Comparison of ENCODE assay signal across 1 cellular context in the genomic region with DNA sequence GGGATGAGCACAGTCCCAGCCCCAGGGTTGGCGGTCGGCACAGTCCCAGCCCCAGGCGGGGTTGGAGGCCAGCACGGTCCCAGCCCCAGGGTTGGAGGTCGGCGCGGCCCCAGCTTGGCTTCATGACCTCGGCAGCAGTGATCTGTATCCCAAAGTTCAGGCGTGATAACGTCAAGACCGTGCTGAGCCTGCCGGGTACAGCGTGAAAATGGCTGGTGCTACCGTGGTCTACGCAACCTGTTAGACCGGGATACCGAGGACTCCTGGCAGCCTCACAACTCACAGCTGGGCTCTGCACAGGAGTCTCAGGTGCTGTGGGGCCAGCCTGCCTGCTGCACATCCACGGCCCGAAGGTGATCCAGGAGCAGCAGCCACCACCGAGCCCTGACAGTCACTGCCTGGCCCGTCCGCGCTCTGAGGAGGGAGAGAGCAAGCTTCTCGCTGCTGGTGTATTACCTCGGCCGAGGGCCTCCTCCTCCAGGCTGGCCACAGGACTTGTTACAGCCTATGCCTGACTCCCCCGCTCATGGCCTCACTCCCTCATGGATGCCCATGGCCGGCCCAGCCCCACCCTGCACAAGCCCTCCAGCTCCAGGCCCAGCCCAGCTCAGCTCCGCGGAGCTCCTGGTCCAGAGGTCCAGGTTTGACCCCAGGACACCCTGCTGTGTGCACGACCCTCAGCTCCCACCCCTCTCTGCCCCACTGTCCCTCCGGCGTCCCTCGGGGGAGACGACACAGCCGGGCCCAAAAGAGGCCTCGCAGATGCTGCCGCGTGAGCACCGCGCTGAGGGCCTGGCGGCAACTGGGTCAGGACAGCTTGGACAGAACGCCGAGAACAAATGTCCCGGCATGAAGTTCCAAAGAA.
TF ChIP-seq lines count a peak whose summit lies in the region.

No MANE protein-coding gene starts in this region.

TF ChIP-seq in GM23338, 12 proteins besides CTCF, POLR2A, EP300 and RAD21:
- TF ChIP-seq EZH2phosphoT487 (IDR thresholded peaks at IDR 0.05; ENCODE audit: unreplicated experiment) (no peak), POLR2AphosphoS5 (IDR thresholded peaks at IDR 0.05; ENCODE audit: low read depth) (no peak), EZH2 (IDR thresholded peaks at IDR 0.05; ENCODE audit: low read depth, unreplicated experiment) (no peak), STAT1 (IDR thresholded peaks at IDR 0.05; ENCODE audit: unreplicated experiment) (no peak), JUNB (IDR thresholded peaks at IDR 0.05; ENCODE audit: unreplicated experiment) (no peak), CREB1 (CRISPR knock-in tag; IDR thresholded peaks at IDR 0.05; ENCODE audit: low read depth) (no peak)
- TF ChIP-seq, protein P1, sequence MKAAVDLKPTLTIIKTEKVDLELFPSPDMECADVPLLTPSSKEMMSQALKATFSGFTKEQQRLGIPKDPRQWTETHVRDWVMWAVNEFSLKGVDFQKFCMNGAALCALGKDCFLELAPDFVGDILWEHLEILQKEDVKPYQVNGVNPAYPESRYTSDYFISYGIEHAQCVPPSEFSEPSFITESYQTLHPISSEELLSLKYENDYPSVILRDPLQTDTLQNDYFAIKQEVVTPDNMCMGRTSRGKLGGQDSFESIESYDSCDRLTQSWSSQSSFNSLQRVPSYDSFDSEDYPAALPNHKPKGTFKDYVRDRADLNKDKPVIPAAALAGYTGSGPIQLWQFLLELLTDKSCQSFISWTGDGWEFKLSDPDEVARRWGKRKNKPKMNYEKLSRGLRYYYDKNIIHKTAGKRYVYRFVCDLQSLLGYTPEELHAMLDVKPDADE (IDR thresholded peaks at IDR 0.05) = no peak
- TF ChIP-seq, protein P2, sequence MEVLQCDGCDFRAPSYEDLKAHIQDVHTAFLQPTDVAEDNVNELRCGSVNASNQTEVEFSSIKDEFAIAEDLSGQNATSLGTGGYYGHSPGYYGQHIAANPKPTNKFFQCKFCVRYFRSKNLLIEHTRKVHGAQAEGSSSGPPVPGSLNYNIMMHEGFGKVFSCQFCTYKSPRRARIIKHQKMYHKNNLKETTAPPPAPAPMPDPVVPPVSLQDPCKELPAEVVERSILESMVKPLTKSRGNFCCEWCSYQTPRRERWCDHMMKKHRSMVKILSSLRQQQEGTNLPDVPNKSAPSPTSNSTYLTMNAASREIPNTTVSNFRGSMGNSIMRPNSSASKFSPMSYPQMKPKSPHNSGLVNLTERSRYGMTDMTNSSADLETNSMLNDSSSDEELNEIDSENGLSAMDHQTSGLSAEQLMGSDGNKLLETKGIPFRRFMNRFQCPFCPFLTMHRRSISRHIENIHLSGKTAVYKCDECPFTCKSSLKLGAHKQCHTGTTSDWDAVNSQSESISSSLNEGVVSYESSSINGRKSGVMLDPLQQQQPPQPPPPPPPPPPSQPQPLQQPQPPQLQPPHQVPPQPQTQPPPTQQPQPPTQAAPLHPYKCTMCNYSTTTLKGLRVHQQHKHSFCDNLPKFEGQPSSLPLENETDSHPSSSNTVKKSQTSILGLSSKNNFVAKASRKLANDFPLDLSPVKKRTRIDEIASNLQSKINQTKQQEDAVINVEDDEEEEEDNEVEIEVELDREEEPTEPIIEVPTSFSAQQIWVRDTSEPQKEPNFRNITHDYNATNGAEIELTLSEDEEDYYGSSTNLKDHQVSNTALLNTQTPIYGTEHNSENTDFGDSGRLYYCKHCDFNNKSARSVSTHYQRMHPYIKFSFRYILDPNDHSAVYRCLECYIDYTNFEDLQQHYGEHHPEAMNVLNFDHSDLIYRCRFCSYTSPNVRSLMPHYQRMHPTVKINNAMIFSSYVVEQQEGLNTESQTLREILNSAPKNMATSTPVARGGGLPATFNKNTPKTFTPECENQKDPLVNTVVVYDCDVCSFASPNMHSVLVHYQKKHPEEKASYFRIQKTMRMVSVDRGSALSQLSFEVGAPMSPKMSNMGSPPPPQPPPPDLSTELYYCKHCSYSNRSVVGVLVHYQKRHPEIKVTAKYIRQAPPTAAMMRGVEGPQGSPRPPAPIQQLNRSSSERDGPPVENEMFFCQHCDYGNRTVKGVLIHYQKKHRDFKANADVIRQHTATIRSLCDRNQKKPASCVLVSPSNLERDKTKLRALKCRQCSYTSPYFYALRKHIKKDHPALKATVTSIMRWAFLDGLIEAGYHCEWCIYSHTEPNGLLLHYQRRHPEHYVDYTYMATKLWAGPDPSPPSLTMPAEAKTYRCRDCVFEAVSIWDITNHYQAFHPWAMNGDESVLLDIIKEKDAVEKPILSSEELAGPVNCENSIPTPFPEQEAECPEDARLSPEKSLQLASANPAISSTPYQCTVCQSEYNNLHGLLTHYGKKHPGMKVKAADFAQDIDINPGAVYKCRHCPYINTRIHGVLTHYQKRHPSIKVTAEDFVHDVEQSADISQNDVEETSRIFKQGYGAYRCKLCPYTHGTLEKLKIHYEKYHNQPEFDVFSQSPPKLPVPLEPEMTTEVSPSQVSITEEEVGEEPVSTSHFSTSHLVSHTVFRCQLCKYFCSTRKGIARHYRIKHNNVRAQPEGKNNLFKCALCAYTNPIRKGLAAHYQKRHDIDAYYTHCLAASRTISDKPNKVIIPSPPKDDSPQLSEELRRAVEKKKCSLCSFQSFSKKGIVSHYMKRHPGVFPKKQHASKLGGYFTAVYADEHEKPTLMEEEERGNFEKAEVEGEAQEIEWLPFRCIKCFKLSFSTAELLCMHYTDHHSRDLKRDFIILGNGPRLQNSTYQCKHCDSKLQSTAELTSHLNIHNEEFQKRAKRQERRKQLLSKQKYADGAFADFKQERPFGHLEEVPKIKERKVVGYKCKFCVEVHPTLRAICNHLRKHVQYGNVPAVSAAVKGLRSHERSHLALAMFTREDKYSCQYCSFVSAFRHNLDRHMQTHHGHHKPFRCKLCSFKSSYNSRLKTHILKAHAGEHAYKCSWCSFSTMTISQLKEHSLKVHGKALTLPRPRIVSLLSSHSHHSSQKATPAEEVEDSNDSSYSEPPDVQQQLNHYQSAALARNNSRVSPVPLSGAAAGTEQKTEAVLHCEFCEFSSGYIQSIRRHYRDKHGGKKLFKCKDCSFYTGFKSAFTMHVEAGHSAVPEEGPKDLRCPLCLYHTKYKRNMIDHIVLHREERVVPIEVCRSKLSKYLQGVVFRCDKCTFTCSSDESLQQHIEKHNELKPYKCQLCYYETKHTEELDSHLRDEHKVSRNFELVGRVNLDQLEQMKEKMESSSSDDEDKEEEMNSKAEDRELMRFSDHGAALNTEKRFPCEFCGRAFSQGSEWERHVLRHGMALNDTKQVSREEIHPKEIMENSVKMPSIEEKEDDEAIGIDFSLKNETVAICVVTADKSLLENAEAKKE (CRISPR knock-in tag; IDR thresholded peaks at IDR 0.05) = no peak
- TF ChIP-seq, protein P3, sequence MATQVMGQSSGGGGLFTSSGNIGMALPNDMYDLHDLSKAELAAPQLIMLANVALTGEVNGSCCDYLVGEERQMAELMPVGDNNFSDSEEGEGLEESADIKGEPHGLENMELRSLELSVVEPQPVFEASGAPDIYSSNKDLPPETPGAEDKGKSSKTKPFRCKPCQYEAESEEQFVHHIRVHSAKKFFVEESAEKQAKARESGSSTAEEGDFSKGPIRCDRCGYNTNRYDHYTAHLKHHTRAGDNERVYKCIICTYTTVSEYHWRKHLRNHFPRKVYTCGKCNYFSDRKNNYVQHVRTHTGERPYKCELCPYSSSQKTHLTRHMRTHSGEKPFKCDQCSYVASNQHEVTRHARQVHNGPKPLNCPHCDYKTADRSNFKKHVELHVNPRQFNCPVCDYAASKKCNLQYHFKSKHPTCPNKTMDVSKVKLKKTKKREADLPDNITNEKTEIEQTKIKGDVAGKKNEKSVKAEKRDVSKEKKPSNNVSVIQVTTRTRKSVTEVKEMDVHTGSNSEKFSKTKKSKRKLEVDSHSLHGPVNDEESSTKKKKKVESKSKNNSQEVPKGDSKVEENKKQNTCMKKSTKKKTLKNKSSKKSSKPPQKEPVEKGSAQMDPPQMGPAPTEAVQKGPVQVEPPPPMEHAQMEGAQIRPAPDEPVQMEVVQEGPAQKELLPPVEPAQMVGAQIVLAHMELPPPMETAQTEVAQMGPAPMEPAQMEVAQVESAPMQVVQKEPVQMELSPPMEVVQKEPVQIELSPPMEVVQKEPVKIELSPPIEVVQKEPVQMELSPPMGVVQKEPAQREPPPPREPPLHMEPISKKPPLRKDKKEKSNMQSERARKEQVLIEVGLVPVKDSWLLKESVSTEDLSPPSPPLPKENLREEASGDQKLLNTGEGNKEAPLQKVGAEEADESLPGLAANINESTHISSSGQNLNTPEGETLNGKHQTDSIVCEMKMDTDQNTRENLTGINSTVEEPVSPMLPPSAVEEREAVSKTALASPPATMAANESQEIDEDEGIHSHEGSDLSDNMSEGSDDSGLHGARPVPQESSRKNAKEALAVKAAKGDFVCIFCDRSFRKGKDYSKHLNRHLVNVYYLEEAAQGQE (IDR thresholded peaks at IDR 0.05; ENCODE audit: unreplicated experiment) = no peak
